In genomic region chr17:57084802-57085447, GRCh38 we compare ENCODE assay signal across 1 cellular context.
TF ChIP-seq lines count a peak whose summit lies in the region.

Gene AKAP1, plus strand, starts transcription at chr17:57085246. Its CDS starts 20,219 bp downstream, at chr17:57105465.

TF ChIP-seq in HepG2, 621 proteins besides CTCF, POLR2A, EP300 and RAD21 (continued from another document):
- TF ChIP-seq ZNF609 (CRISPR knock-in tag; IDR thresholded peaks at IDR 0.05; ENCODE audit: borderline replicate concordance) = no peak; the same call in 1 of the 2 replicates
- no peak for TF ChIP-seq SOX6 (IDR thresholded peaks at IDR 0.05)
- peak; percentile 43 for TF ChIP-seq SOX6 (CRISPR knock-in tag; IDR thresholded peaks at IDR 0.05)
- TF ChIP-seq RFX1 (IDR thresholded peaks at IDR 0.05) = no peak
- TF ChIP-seq MXD4 (CRISPR knock-in tag; IDR thresholded peaks at IDR 0.05) = peak; percentile 37; the same call in 1 of the 2 replicates
- peak; percentile 86 for TF ChIP-seq GATAD1 (CRISPR knock-in tag; IDR thresholded peaks at IDR 0.05)
- TF ChIP-seq SP1 (IDR thresholded peaks at IDR 0.05) = no peak
- TF ChIP-seq SP1 (CRISPR knock-in tag; IDR thresholded peaks at IDR 0.05) = peak; percentile 19; the same call in 1 of the 2 replicates
- no peak for TF ChIP-seq SSRP1 (CRISPR knock-in tag; IDR thresholded peaks at IDR 0.05)
- no peak for TF ChIP-seq MED8 (CRISPR knock-in tag; IDR thresholded peaks at IDR 0.05; ENCODE audit: insufficient replicate concordance)
- TF ChIP-seq SP4 (CRISPR knock-in tag; IDR thresholded peaks at IDR 0.05) = peak; percentile 73
- no peak for TF ChIP-seq ZNF556 (CRISPR knock-in tag; IDR thresholded peaks at IDR 0.05; ENCODE audit: borderline replicate concordance)
